1 cellular context compared by ENCODE assay signal in genomic region chr19:58326501-58326913, GRCh38.
TF ChIP-seq lines count a peak whose summit lies in the region.

No MANE protein-coding gene starts in this region.

TF ChIP-seq in endothelial cell of umbilical vein, 7 proteins besides CTCF, POLR2A, EP300 and RAD21:
- no peak for TF ChIP-seq EZH2 (IDR thresholded peaks at IDR 0.05; ENCODE audit: borderline replicate concordance, low read depth, low read length, severe bottlenecking)
- TF ChIP-seq MYC (IDR thresholded peaks at IDR 0.05; ENCODE audit: low read depth, low read length) = no peak
- TF ChIP-seq MAX (IDR thresholded peaks at IDR 0.05; ENCODE audit: insufficient read depth, insufficient read length) = no peak
- TF ChIP-seq FOS (IDR thresholded peaks at IDR 0.05; ENCODE audit: borderline replicate concordance, insufficient read depth, low read length) = no peak
- TF ChIP-seq GATA2 (IDR thresholded peaks at IDR 0.05; ENCODE audit: insufficient read depth, insufficient read length, low read depth, low read length) = no peak
- TF ChIP-seq POLR2AphosphoS5 (IDR thresholded peaks at IDR 0.05; ENCODE audit: insufficient read depth, low read depth, low read length) = no peak
- no peak for TF ChIP-seq JUN (IDR thresholded peaks at IDR 0.05; ENCODE audit: borderline replicate concordance, insufficient read depth, insufficient read length, low read depth)
